ENCODE assay signal across 8 cellular contexts in the genomic region with DNA sequence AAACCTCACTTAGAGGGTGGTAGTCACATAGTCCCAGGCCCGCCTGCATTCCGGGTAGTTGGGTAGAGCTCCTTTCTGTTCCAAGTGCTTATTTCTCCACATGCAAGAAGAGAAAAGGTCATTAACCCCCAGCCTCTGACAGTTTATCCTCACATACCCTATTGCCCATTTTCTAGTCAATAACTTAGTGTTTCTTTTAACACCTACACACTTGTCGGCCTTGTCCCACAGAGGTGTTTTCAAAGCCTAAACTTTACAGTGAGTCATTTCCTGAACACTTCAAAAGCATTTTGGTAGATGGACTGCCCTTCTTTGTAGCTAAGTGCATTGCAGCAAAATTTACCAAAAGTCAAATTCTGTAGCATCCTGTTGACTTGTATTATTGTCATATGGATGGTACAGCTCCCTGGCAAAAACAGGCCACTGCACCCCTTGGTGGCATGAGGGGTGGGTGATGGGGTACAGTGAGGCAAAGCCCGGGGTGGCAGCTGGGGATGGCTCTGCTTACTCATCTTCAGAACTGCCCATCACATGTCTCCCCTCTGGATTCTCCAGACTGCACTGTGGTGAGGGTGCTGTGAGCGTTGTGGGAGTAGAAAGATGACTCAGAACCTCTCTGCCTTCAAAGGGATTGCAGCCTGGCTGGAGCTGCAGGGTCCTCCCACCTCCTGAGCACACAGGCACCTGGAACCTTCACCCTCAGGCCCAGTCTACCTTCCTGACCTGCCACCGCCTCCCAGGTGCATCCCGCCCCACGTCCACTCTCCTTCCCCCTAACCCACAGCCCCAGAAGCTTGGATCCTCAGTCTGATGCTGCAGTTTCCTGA. TPM values are rescaled to one million over a fixed set of nuclear protein-coding genes. Genes with fewer than 3 reads are reported as not detected.
DNase-seq lines count a peak whose midpoint lies in the region; ATAC-seq and TF ChIP-seq lines count a peak whose summit lies in the region.

No MANE protein-coding gene starts in this region.

- ATAC-seq in aorta (ENCODE audit: low FRiP score), result no peak

- H3K27me3 ChIP-seq in testis (no peaks in the 10 kb centered on the region), aorta (ENCODE audit: control insufficient read depth in 1 of 2, insufficient read depth in 2 of 2, low read length in 1 of 2) (peaks cover 0 to 2% of the 10 kb centered on the region in 2 donors)

- TF ChIP-seq CTCF in testis (IDR thresholded peaks at IDR 0.05), result no peak

- WGBS in testis, 2 donors, result 79 to 87% methylated on average over 8 of the region's 8 CpGs
- WGBS in aorta, 2 donors, result 87 to 90% methylated on average over 8 of the region's 8 CpGs

- H3K9me3 ChIP-seq in testis (no peaks in the 10 kb centered on the region), aorta (ENCODE audit: control insufficient read depth, low read length) (no peaks in the 10 kb centered on the region)

- intact Hi-C loops in testis (cut with DNase I; ENCODE audit: low total_unique reads), result no loop called here
- intact Hi-C loops in aorta (cut with DNase I), result no loop called here

- no peak for TF ChIP-seq POLR2A in testis (IDR thresholded peaks at IDR 0.05)

- H3K27ac ChIP-seq in testis (no peak overlapping the region), aorta (ENCODE audit: low read depth in 1 of 2, low read length in 2 of 2) (no peak overlapping the region)

- no peak overlapping the region for H3K4me3 ChIP-seq in testis
- H3K4me3 ChIP-seq in aorta (ENCODE audit: low read length in 2 of 2), result no peak overlapping the region

- H3K4me1 ChIP-seq in testis (no peaks in the 10 kb centered on the region), aorta (ENCODE audit: control insufficient read depth in 1 of 2, insufficient read depth in 2 of 2, low read length in 2 of 2) (no peaks in the 10 kb centered on the region)

- DNase-seq in EL (peak; percentile 89), HK-2 (ENCODE audit: unreplicated experiment) (peak; percentile 65), activated T-cell treated with anti-CD3 and anti-CD28 coated beads for 1 hour (ENCODE audit: low read depth) (peak; percentile 22), foreskin melanocyte (peak; percentile 24), NAMALWA (ENCODE audit: low spot score) (no peak), testis (no peak), aorta (no peak)
- DNase-seq in stimulated activated CD8-positive, alpha-beta memory T cell treated with anti-CD3 and anti-CD28 coated beads, Interleukin-12 subunit alpha, Interleukin-12 subunit beta, amount 100 ng/mL, for 1 hour (ENCODE audit: low read depth), result peak; percentile 20

- H3K36me3 ChIP-seq in testis (ENCODE audit: low read depth, missing control alignments) (no peaks in the 10 kb centered on the region), aorta (ENCODE audit: control insufficient read depth in 1 of 2, insufficient read depth in 2 of 2, low read length in 1 of 2) (no peaks in the 10 kb centered on the region)

RNA-seq across cellular contexts. Expression of gene DMRTB1, which starts 45.8 kb away (rescaled TPM):
- total RNA-seq in testis (10 to 100 TPM; 44.5 to 51.8 TPM), aorta (not detected)
- polyA plus RNA-seq in testis (ENCODE audit: insufficient read depth, low read depth, low replicate concordance) (107 TPM), aorta (not detected)

Comparison
In these comparisons a context has a peak if more than half of its experiments do, and no peak if none do; other contexts are left out.
1. DNase-seq: peak in EL (single experiment), HK-2 (single experiment), activated T-cell treated with anti-CD3 and anti-CD28 coated beads for 1 hour (single experiment), foreskin melanocyte (single experiment) and stimulated activated CD8-positive, alpha-beta memory T cell treated with anti-CD3 and anti-CD28 coated beads, Interleukin-12 subunit alpha, Interleukin-12 subunit beta, amount 100 ng/mL, for 1 hour (single experiment); none in NAMALWA (single experiment), testis (single experiment) and aorta (0 of 2).
2. RNA of gene DMRTB1, which starts 45.8 kb away (total RNA-seq): 44.5 to 51.8 TPM in testis; not detected in aorta; every median in the first group is over 10 times any median in the second.